In the genomic region with DNA sequence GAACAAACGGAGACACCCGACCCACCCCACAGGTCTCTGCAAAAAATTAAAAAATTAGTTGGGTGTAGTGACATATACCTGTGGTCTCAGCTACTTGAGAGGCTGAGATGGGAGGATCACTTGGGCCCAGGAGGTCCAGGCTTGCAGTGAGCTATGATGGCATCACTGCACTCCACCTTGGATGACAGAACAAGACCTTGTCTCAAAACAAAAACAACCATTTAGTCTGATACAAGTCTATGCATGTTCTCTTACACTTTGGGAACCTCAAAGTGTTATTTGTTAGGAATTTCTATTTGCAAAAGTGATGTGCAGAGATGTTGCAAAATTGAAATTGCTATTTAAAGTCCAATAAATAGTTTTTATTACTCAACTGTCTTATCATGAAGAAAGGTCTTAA, we compare ENCODE assay signal across 30 cellular contexts. TPM values are rescaled to one million over a fixed set of nuclear protein-coding genes. Genes with fewer than 3 reads are reported as not detected.
"Had no signal": no experiment of that assay in that cellular context is flagged by ENCODE, and none has a peak within 500 bp of the region (broad histone marks: within the 10 kb centered on the region; RNA-seq: fewer than 3 reads in every experiment).

No MANE protein-coding gene starts in this region.

- H3K4me3 ChIP-seq: ascending aorta, colonic mucosa, gastrocnemius medialis, heart left ventricle had no signal

- H3K4me1 Mint-ChIP-seq: activated CD4-positive, alpha-beta T cell treated with anti-CD3 and anti-CD28 coated beads for 36 hours; activated T-helper 17 cell treated with anti-CD3 and anti-CD28 coated beads, Interleukin-2, amount 50 U/mL, for 72 hours; brain had no signal

- H3K27ac ChIP-seq: ascending aorta, colonic mucosa, gastrocnemius medialis, heart left ventricle had no signal

- DNase-seq: activated CD4-positive, alpha-beta memory T cell treated with anti-CD3 and anti-CD28 coated beads for 36 hours; activated CD4-positive, alpha-beta T cell treated with anti-CD3 and anti-CD28 coated beads for 36 hours; activated CD4-positive, alpha-beta T cell treated with anti-CD3 and anti-CD28 coated beads, Interleukin-2, amount 10 ng/mL, durations not matched to agents 24 days and 14 days; activated CD4-positive, CD25-positive, alpha-beta regulatory T cell; activated CD4-positive, CD25-positive, alpha-beta regulatory T cell treated with anti-CD3 and anti-CD28 coated beads, Interleukin-2, amount 50 U/mL, for 72 hours; activated CD8-positive, alpha-beta memory T cell treated with anti-CD3 and anti-CD28 coated beads, Interleukin-2, amount 10 ng/mL, durations not matched to agents 7 days and 5 days; activated CD8-positive, alpha-beta memory T cell treated with anti-CD3 and anti-CD28 coated beads, Interleukin-2, amount 50 U/mL, for 4 hours; activated CD8-positive, alpha-beta T cell treated with anti-CD3 and anti-CD28 coated beads, Interleukin-2, amount 10 ng/mL, durations not matched to agents 7 days and 5 days; activated effector memory CD4-positive, alpha-beta T cell treated with Interleukin-2 at 50 U/mL for 16 hours; activated gamma-delta T cell treated with Interleukin-2 at 50 U/mL for 16 hours; activated naive CD4-positive, alpha-beta T cell treated with anti-CD3 and anti-CD28 coated beads, Interleukin-2, amount 50 U/mL, for 16 hours; activated naive CD4-positive, alpha-beta T cell treated with Interleukin-2 at 50 U/mL for 16 hours; activated naive CD8-positive, alpha-beta T cell treated with anti-CD3 and anti-CD28 coated beads for 36 hours; activated T-cell treated with anti-CD3 and anti-CD28 coated beads, Interleukin-2, amount 50 U/mL, for 1 hour; central memory CD4-positive, alpha-beta T cell; cerebellar nuclear complex; colonic mucosa; effector memory CD8-positive, alpha-beta T cell; foreskin fibroblast; gastrocnemius medialis; glutamatergic neuron; heart left ventricle; T-helper 1 cell; T-helper 17 cell; T1000 had no signal

- H3K9me3 Mint-ChIP-seq: activated CD4-positive, alpha-beta memory T cell treated with anti-CD3 and anti-CD28 coated beads for 36 hours; activated CD4-positive, alpha-beta T cell treated with anti-CD3 and anti-CD28 coated beads, Interleukin-2, amount 10 ng/mL, durations not matched to agents 24 days and 14 days; activated naive CD8-positive, alpha-beta T cell treated with anti-CD3 and anti-CD28 coated beads for 36 hours; activated T-helper 17 cell treated with anti-CD3 and anti-CD28 coated beads, Interleukin-2, amount 50 U/mL, for 72 hours; brain; effector memory CD8-positive, alpha-beta T cell; T-helper 2 cell treated with Interferon-gamma antibody and Interleukin-4, amounts not matched to agents 5 μg/mL and 100 μg/mL, for 36 hours had no signal

- H3K4me1 ChIP-seq: ascending aorta, colonic mucosa had no signal

- H3K36me3 ChIP-seq: colonic mucosa had no signal

- H3K9me3 ChIP-seq: ascending aorta, colonic mucosa, gastrocnemius medialis, heart left ventricle had no signal

- ATAC-seq: activated CD4-positive, alpha-beta T cell treated with anti-CD3 and anti-CD28 coated beads for 36 hours; activated T-helper 17 cell treated with anti-CD3 and anti-CD28 coated beads, Interleukin-2, amount 50 U/mL, for 72 hours; esophagus mucosa; gastrocnemius medialis; heart left ventricle; T-helper 17 cell had no signal

- H3K4me3 Mint-ChIP-seq: activated CD4-positive, alpha-beta memory T cell treated with anti-CD3 and anti-CD28 coated beads for 36 hours; activated CD4-positive, alpha-beta T cell treated with anti-CD3 and anti-CD28 coated beads for 36 hours; activated CD4-positive, alpha-beta T cell treated with anti-CD3 and anti-CD28 coated beads, Interleukin-2, amount 10 ng/mL, durations not matched to agents 24 days and 14 days; activated CD8-positive, alpha-beta memory T cell treated with anti-CD3 and anti-CD28 coated beads, Interleukin-2, amount 10 ng/mL, durations not matched to agents 7 days and 5 days; activated CD8-positive, alpha-beta T cell treated with anti-CD3 and anti-CD28 coated beads, Interleukin-2, amount 10 ng/mL, durations not matched to agents 7 days and 5 days; activated naive CD8-positive, alpha-beta T cell treated with anti-CD3 and anti-CD28 coated beads for 36 hours; activated T-helper 17 cell treated with anti-CD3 and anti-CD28 coated beads, Interleukin-2, amount 50 U/mL, for 72 hours; brain; T-helper 17 cell; T-helper 2 cell treated with Interferon-gamma antibody and Interleukin-4, amounts not matched to agents 5 μg/mL and 100 μg/mL, for 36 hours had no signal

- H3K27ac Mint-ChIP-seq: activated CD4-positive, alpha-beta memory T cell treated with anti-CD3 and anti-CD28 coated beads for 36 hours; activated CD4-positive, alpha-beta T cell treated with anti-CD3 and anti-CD28 coated beads for 36 hours; activated CD4-positive, alpha-beta T cell treated with anti-CD3 and anti-CD28 coated beads, Interleukin-2, amount 10 ng/mL, durations not matched to agents 24 days and 14 days; activated T-helper 17 cell treated with anti-CD3 and anti-CD28 coated beads, Interleukin-2, amount 50 U/mL, for 72 hours; brain; T-helper 17 cell; T-helper 2 cell treated with Interferon-gamma antibody and Interleukin-4, amounts not matched to agents 5 μg/mL and 100 μg/mL, for 36 hours had no signal

- H3K27me3 ChIP-seq: ascending aorta, colonic mucosa, gastrocnemius medialis, heart left ventricle had no signal

- H3K27me3 Mint-ChIP-seq: activated CD4-positive, alpha-beta memory T cell treated with anti-CD3 and anti-CD28 coated beads for 36 hours; activated CD4-positive, alpha-beta T cell treated with anti-CD3 and anti-CD28 coated beads for 36 hours; activated CD4-positive, alpha-beta T cell treated with anti-CD3 and anti-CD28 coated beads, Interleukin-2, amount 10 ng/mL, durations not matched to agents 24 days and 14 days; activated CD8-positive, alpha-beta memory T cell treated with anti-CD3 and anti-CD28 coated beads, Interleukin-2, amount 10 ng/mL, durations not matched to agents 7 days and 5 days; activated naive CD8-positive, alpha-beta T cell treated with anti-CD3 and anti-CD28 coated beads for 36 hours; activated T-helper 17 cell treated with anti-CD3 and anti-CD28 coated beads, Interleukin-2, amount 50 U/mL, for 72 hours; brain; effector memory CD8-positive, alpha-beta T cell; T-helper 17 cell had no signal

RNA-seq across cellular contexts. Expression of gene HARBI1, which starts 14.6 kb away (rescaled TPM):
- total RNA-seq: ascending aorta had no signal
